In genomic region chr11:117857734-117858369, GRCh38 we compare ENCODE assay signal across 19 cellular contexts. TPM values are rescaled to one million over a fixed set of nuclear protein-coding genes. Genes with fewer than 3 reads are reported as not detected.
DNase-seq lines count a peak whose midpoint lies in the region; ATAC-seq and TF ChIP-seq lines count a peak whose summit lies in the region.
"Had no signal": no experiment of that assay in that cellular context is flagged by ENCODE, and none has a peak within 500 bp of the region (broad histone marks: within the 10 kb centered on the region; RNA-seq: fewer than 3 reads in every experiment).

No MANE protein-coding gene starts in this region.

- H3K23me2 ChIP-seq in H9 (ENCODE audit: insufficient read length, low read depth, low read length, poor library complexity, severe bottlenecking): no peaks in the 10 kb centered on the region

- H3K4me1 ChIP-seq in H9 (ENCODE audit: insufficient read depth, low read length): peaks cover 3% of the 10 kb centered on the region; the same call in 1 of the 2 replicates
- H3K4me1 ChIP-seq in muscle layer of duodenum (ENCODE audit: control insufficient read depth in 1 of 2, insufficient read depth in 2 of 2, low read length in 2 of 2): peaks cover 16 to 37% of the 10 kb centered on the region in 2 donors
- peaks cover 20 to 84% (median 48%) of the 10 kb centered on the region in 6 donors for H3K4me1 ChIP-seq in spleen
- H3K4me1 ChIP-seq: Caco-2 had no signal

- WGBS in H9 (ENCODE audit: extremely low coverage, insufficient read length, low lambda C conversion rate): no CpG with 5 or more reads among the region's 10 CpGs
- WGBS in spleen, 5 donors: 58 to 76% (median 71%) methylated on average over 10 of the region's 10 CpGs

- H3K18ac ChIP-seq in H9 (ENCODE audit: insufficient read length, low read depth, low read length): no peak overlapping the region

- no peak overlapping the region for H2BK20ac ChIP-seq in H9 (ENCODE audit: low read depth, low read length, poor library complexity, severe bottlenecking)

- H3K36me3 Mint-ChIP-seq in H9 (ENCODE audit: insufficient read depth in 1 of 3, low read depth in 3 of 3): peaks cover 0 to 11% (median 9%) of the 10 kb centered on the region in 3 experiments; a peak in 6 of 7 replicates
- H3K36me3 Mint-ChIP-seq: CD4-positive, CD25-positive, alpha-beta regulatory T cell had no signal

- H2BK15ac ChIP-seq in H9 (ENCODE audit: low read depth, low read length): no peak overlapping the region

- H3K56ac ChIP-seq in H9 (ENCODE audit: insufficient read length, low read depth, low read length): no peak overlapping the region

- no peak overlapping the region for H2BK12ac ChIP-seq in H9 (ENCODE audit: insufficient read length, low read depth, low read length)

- no peak overlapping the region for H3K9ac ChIP-seq in H9 (ENCODE audit: extremely low read depth, insufficient read length, low read length)

- TF ChIP-seq CTCF in H9 (conservative IDR thresholded peaks at IDR 0.05): no peak
- TF ChIP-seq CTCF in spleen (IDR thresholded peaks at IDR 0.05 in 8 of 11, conservative IDR thresholded peaks at IDR 0.05 in 3 of 11): no peak

- DNase-seq in H9 (peak; percentile 10), spleen (no peak), NCI-H146 treated with DMSO at 0.1 percent for 48 hours (lab: John Stamatoyannopoulos, UW; ENCODE audit: unreplicated experiment) (no peak)
- DNase-seq: Caco-2; CD4-positive, CD25-positive, alpha-beta regulatory T cell; DMS153; EL; Karpas-422; MG63; NCI-H1092; NCI-H1694; NCI-H510A treated with DMSO at 0.1 percent for 48 hours; NCI-H82; PC-9 had no signal

- ATAC-seq in HG02763 (IDR thresholded peaks at IDR 0.05; ENCODE audit: unreplicated experiment): no peak
- ATAC-seq in GM19397 (IDR thresholded peaks at IDR 0.05; ENCODE audit: unreplicated experiment): no peak

- no peak overlapping the region for H3K4ac ChIP-seq in H9 (ENCODE audit: low read depth, low read length)

- intact Hi-C loops in spleen (cut with DNase I; ENCODE audit: low total_unique reads): no loop called here

- no peak overlapping the region; a peak in 1 of 7 replicates for H3K27ac Mint-ChIP-seq in H9
- H3K27ac Mint-ChIP-seq: CD4-positive, CD25-positive, alpha-beta regulatory T cell had no signal

- no peak for TF ChIP-seq POLR2A in spleen (IDR thresholded peaks at IDR 0.05)

- H2BK5ac ChIP-seq in H9 (ENCODE audit: insufficient read length, low read length): no peak overlapping the region

- H3K79me1 ChIP-seq in H9 (ENCODE audit: insufficient read depth, low read depth, low read length, poor library complexity, severe bottlenecking): no peaks in the 10 kb centered on the region

- H2AK5ac ChIP-seq in H9 (ENCODE audit: insufficient read length, low read length): no peak overlapping the region

- H4K5ac ChIP-seq in H9 (ENCODE audit: insufficient read length, low read depth, low read length): no peak overlapping the region

- no peaks in the 10 kb centered on the region; the same call in none of the 2 replicates for H3K27me3 Mint-ChIP-seq in H9 (ENCODE audit: low read depth)

- H3K36me3 ChIP-seq in muscle layer of duodenum (ENCODE audit: control insufficient read depth in 1 of 2, insufficient read depth in 2 of 2, low read length in 2 of 2) (no peaks in the 10 kb centered on the region), spleen (peaks cover 0 to 7% (median 0%) of the 10 kb centered on the region in 6 donors)
- H3K36me3 ChIP-seq: MG63 had no signal

- no peak overlapping the region for H3K4me3 Mint-ChIP-seq in H9
- H3K4me3 Mint-ChIP-seq: CD4-positive, CD25-positive, alpha-beta regulatory T cell had no signal

- no peak overlapping the region for H3K27ac ChIP-seq in H9 (ENCODE audit: insufficient read length, low read depth, low read length)
- H3K27ac ChIP-seq in angular gyrus (ENCODE audit: low read depth, low read length): peak overlapping the region; percentile 49
- peak overlapping the region; percentile 25 for H3K27ac ChIP-seq in muscle layer of duodenum (ENCODE audit: low read length)
- peak overlapping the region in 7 of 8 donors; percentile 29 to 76 (median 59) for H3K27ac ChIP-seq in spleen
- H3K27ac ChIP-seq: PC-9 had no signal

- no peak overlapping the region for H2BK120ac ChIP-seq in H9 (ENCODE audit: low read depth, low read length, poor library complexity, severe bottlenecking)

- H3K79me2 ChIP-seq in H9 (ENCODE audit: insufficient read depth, low read length): no peaks in the 10 kb centered on the region

- no peak overlapping the region for H3K4me3 ChIP-seq in muscle layer of duodenum (ENCODE audit: low read depth in 1 of 2, low read length in 2 of 2)
- no peak overlapping the region for H3K4me3 ChIP-seq in spleen
- H3K4me3 ChIP-seq: MG63, PC-9 had no signal

- H4K20me1 ChIP-seq in H9 (ENCODE audit: control insufficient read depth, insufficient read depth, insufficient read length): no peaks in the 10 kb centered on the region

- no peak overlapping the region for H3T11ph ChIP-seq in H9 (ENCODE audit: low read length)

- no peak overlapping the region for H3K14ac ChIP-seq in H9 (ENCODE audit: insufficient read depth, low read length)

- H3K9me3 ChIP-seq in H9 (ENCODE audit: control insufficient read depth, low read depth, low read length): no peaks in the 10 kb centered on the region
- peaks cover 0 to 7% of the 10 kb centered on the region in 2 donors for H3K9me3 ChIP-seq in muscle layer of duodenum (ENCODE audit: control insufficient read depth in 1 of 2, low read length in 2 of 2)
- H3K9me3 ChIP-seq in spleen: peaks cover 0 to 9% (median 6%) of the 10 kb centered on the region in 8 donors
- H3K9me3 ChIP-seq: MG63 had no signal

- H3K4me1 Mint-ChIP-seq in H9: peaks cover 24 to 48% of the 10 kb centered on the region in 2 experiments

- H3K4me2 ChIP-seq in H9 (ENCODE audit: insufficient read depth, insufficient read length, low read length): no peak overlapping the region
- H3K4me2 ChIP-seq: PC-9 had no signal

- no peak overlapping the region for H4K8ac ChIP-seq in H9 (replicated peaks; ENCODE audit: insufficient read length, low read depth, low read length)

- peaks cover 2 to 4% of the 10 kb centered on the region in 2 experiments for H3K9me3 Mint-ChIP-seq in H9

- H3K27me3 ChIP-seq in H9 (ENCODE audit: insufficient read depth, low read length) (no peaks in the 10 kb centered on the region), muscle layer of duodenum (ENCODE audit: low read depth, low read length) (no peaks in the 10 kb centered on the region), spleen (replicated peaks in 1 of 7) (no peaks in the 10 kb centered on the region)
- H3K27me3 ChIP-seq: MG63 had no signal

- H4K91ac ChIP-seq in H9 (ENCODE audit: insufficient read length, low read depth, low read length): no peak overlapping the region

- H3K23ac ChIP-seq in H9 (ENCODE audit: insufficient read length, low read depth, low read length): no peak overlapping the region

- H2AFZ ChIP-seq in H9 (ENCODE audit: low read length): no peak overlapping the region
- H2AFZ ChIP-seq: PC-9 had no signal

RNA-seq across cellular contexts. Expression of gene FXYD6, which starts 18.6 kb away (rescaled TPM):
- total RNA-seq in H9 (2021) (16.3 and 18.3 TPM in 2 replicates), spleen (100 to 1,000 TPM in 5 of 7 donors, 10 to 100 TPM in 2; 75.4 to 230 (median 140) TPM)
- 10 to 100 TPM; 40.8 to 71.5 (median 51.4) TPM for polyA plus RNA-seq in spleen
- total RNA-seq: CD4-positive, CD25-positive, alpha-beta regulatory T cell; HT-29 had no signal
- polyA plus RNA-seq: CD4-positive, CD25-positive, alpha-beta regulatory T cell had no signal

RNA-seq across cellular contexts. Expression of gene FXYD2, which starts 33.3 kb away (rescaled TPM):
- total RNA-seq in H9 (2021) (0.70 and 0.79 TPM in 2 replicates), spleen (10 to 100 TPM in 2 of 7 donors, 1 to 10 TPM in 5; 4.7 to 20.0 (median 7.3) TPM)
- polyA plus RNA-seq in spleen: 10 to 100 TPM in 1 of 3 donors, 1 to 10 TPM in 2; 8.3 to 18.4 (median 9.8) TPM
- total RNA-seq: PC-9 had no signal
